8 cellular contexts compared by ENCODE assay signal in genomic region chr16:85958731-85959130, GRCh38. TPM values are rescaled to one million over a fixed set of nuclear protein-coding genes. Genes with fewer than 3 reads are reported as not detected.
"Had no signal": no experiment of that assay in that cellular context is flagged by ENCODE, and none has a peak within 500 bp of the region (broad histone marks: within the 10 kb centered on the region; RNA-seq: fewer than 3 reads in every experiment).

No MANE protein-coding gene starts in this region.

- H3K9ac ChIP-seq: KMS-11 had no signal

- DNase-seq: IMR-90, KBM-7, KG1 had no signal

- H3K9me3 Mint-ChIP-seq: IgD-negative memory B cell had no signal

- H3K4me2 ChIP-seq: KMS-11 had no signal

- H3K27ac Mint-ChIP-seq: IgD-negative memory B cell had no signal

- H3K27ac ChIP-seq: HL-60, KMS-11 had no signal

- ATAC-seq: HepG2 had no signal

- FAIRE-seq: HepG2, HTR-8/SVneo had no signal

RNA-seq across cellular contexts. Expression of gene IRF8, which starts 59.8 kb away (rescaled TPM):
- total RNA-seq: HepG2, IMR-90 had no signal
- polyA plus RNA-seq: HepG2, IMR-90 had no signal
